8 cellular contexts compared by ENCODE assay signal in genomic region chr15:64461577-64462162, GRCh38. TPM values are rescaled to one million over a fixed set of nuclear protein-coding genes. Genes with fewer than 3 reads are reported as not detected.
DNase-seq lines count a peak whose midpoint lies in the region; ATAC-seq and TF ChIP-seq lines count a peak whose summit lies in the region.

No MANE protein-coding gene starts in this region.

- TF ChIP-seq CTCF in activated CD8-positive, alpha-beta T cell treated with anti-CD3 and anti-CD28 coated beads for 36 hours (IDR thresholded peaks at IDR 0.05), result no peak
- TF ChIP-seq CTCF in esophagus muscularis mucosa (IDR thresholded peaks at IDR 0.05), result no peak

- WGBS in esophagus muscularis mucosa, result 7% methylated on average over 7 of the region's 7 CpGs
- WGBS in thymus, result 30% methylated on average over 7 of the region's 7 CpGs

- ATAC-seq in activated CD8-positive, alpha-beta T cell treated with anti-CD3 and anti-CD28 coated beads for 36 hours, result peak; percentile 62
- peak; percentile 46 to 66 for ATAC-seq in naive thymus-derived CD8-positive, alpha-beta T cell

- H3K4me1 ChIP-seq in esophagus muscularis mucosa (peaks cover 48 to 81% (median 76%) of the 10 kb centered on the region in 4 donors), thymus (ENCODE audit: control insufficient read depth, insufficient read depth, low read length) (peaks cover 23% of the 10 kb centered on the region)

- no peak for TF ChIP-seq EP300 in esophagus muscularis mucosa (IDR thresholded peaks at IDR 0.05)

- H3K27me3 ChIP-seq in esophagus muscularis mucosa, result no peaks in the 10 kb centered on the region
- no peaks in the 10 kb centered on the region for H3K27me3 ChIP-seq in thymus (ENCODE audit: control insufficient read depth, insufficient read depth)

- POLR2A ChIA-PET in activated CD8-positive, alpha-beta T cell treated with anti-CD3 and anti-CD28 coated beads for 36 hours (lab: Charles Lee), result interaction anchor here (0.8 to 1.1 kb wide), 4 partner anchors 17 to 45 kb away, joined by 3 to 5 read pairs (median 3); no protein-coding TSS in a partner anchor
- POLR2A ChIA-PET in naive thymus-derived CD8-positive, alpha-beta T cell (lab: Charles Lee), result interaction anchor here (0.6 to 2.7 kb wide), 6 partner anchors 29 to 190 kb away, joined by 3 to 16 read pairs (median 4); no protein-coding TSS in a partner anchor

- H3K9me3 Mint-ChIP-seq in activated CD8-positive, alpha-beta T cell treated with anti-CD3 and anti-CD28 coated beads for 36 hours, result no peaks in the 10 kb centered on the region
- no peaks in the 10 kb centered on the region for H3K9me3 Mint-ChIP-seq in naive thymus-derived CD8-positive, alpha-beta T cell

- peak overlapping the region; percentile 84 for H3K4me3 Mint-ChIP-seq in activated CD8-positive, alpha-beta T cell treated with anti-CD3 and anti-CD28 coated beads for 36 hours
- H3K4me3 Mint-ChIP-seq in naive thymus-derived CD8-positive, alpha-beta T cell, result peak overlapping the region; percentile 81 to 97 (median 92)

- H3K36me3 ChIP-seq in esophagus muscularis mucosa (no peaks in the 10 kb centered on the region), thymus (ENCODE audit: control insufficient read depth, insufficient read depth) (no peaks in the 10 kb centered on the region)

- peaks cover 70% of the 10 kb centered on the region for H3K4me1 Mint-ChIP-seq in activated CD8-positive, alpha-beta T cell treated with anti-CD3 and anti-CD28 coated beads for 36 hours (ENCODE audit: low read depth)
- peaks cover 44 to 84% (median 81%) of the 10 kb centered on the region in 4 donors for H3K4me1 Mint-ChIP-seq in naive thymus-derived CD8-positive, alpha-beta T cell

- peak overlapping the region; percentile 80 for H3K4me3 ChIP-seq in Jurkat, Clone E6-1 (ENCODE audit: low read length)
- H3K4me3 ChIP-seq in esophagus muscularis mucosa (peak overlapping the region; percentile 84 to 99 (median 86)), thymus (ENCODE audit: low read length) (peak overlapping the region; percentile 98)

- peak overlapping the region; percentile 88 for H3K27ac Mint-ChIP-seq in activated CD8-positive, alpha-beta T cell treated with anti-CD3 and anti-CD28 coated beads for 36 hours
- H3K27ac Mint-ChIP-seq in naive thymus-derived CD8-positive, alpha-beta T cell, result peak overlapping the region; percentile 76 to 97 (median 94)

- DNase-seq in D341Med (ENCODE audit: low spot score) (peak; percentile 53), esophagus muscularis mucosa (ENCODE audit: extremely low spot score) (no peak), DMS153 treated with DMSO at 0.1 percent for 48 hours (lab: John Stamatoyannopoulos, UW; ENCODE audit: unreplicated experiment) (no peak), GDM1 (lab: John Stamatoyannopoulos, UW) (no peak)
- no peak for DNase-seq in Jurkat, Clone E6-1 (ENCODE audit: low read depth, low spot score)
- DNase-seq in activated CD8-positive, alpha-beta T cell treated with anti-CD3 and anti-CD28 coated beads for 36 hours, result peak; percentile 54
- peak in 1 of 10 donors; percentile 49 for DNase-seq in naive thymus-derived CD8-positive, alpha-beta T cell

- CTCF ChIA-PET in activated CD8-positive, alpha-beta T cell treated with anti-CD3 and anti-CD28 coated beads for 36 hours (lab: Charles Lee), result interaction anchor here (1.3 kb wide), 1 partner anchor 16 kb away, joined by 3 read pairs; no protein-coding TSS in a partner anchor

- H3K27me3 Mint-ChIP-seq in activated CD8-positive, alpha-beta T cell treated with anti-CD3 and anti-CD28 coated beads for 36 hours, result no peaks in the 10 kb centered on the region
- H3K27me3 Mint-ChIP-seq in naive thymus-derived CD8-positive, alpha-beta T cell, result no peaks in the 10 kb centered on the region

- intact Hi-C loops in activated CD8-positive, alpha-beta T cell treated with anti-CD3 and anti-CD28 coated beads for 36 hours (cut with micrococcal nuclease), result no loop called here
- intact Hi-C loops in esophagus muscularis mucosa (cut with DNase I), result loop anchor here (10.0 kb wide), 1 partner anchor 63 kb away; no protein-coding TSS in a partner anchor

- TF ChIP-seq POLR2A in esophagus muscularis mucosa (IDR thresholded peaks at IDR 0.05; ENCODE audit: low read depth), result no peak

- H3K9me3 ChIP-seq in esophagus muscularis mucosa (no peaks in the 10 kb centered on the region), thymus (ENCODE audit: control insufficient read depth) (no peaks in the 10 kb centered on the region)

- H3K36me3 Mint-ChIP-seq in activated CD8-positive, alpha-beta T cell treated with anti-CD3 and anti-CD28 coated beads for 36 hours (ENCODE audit: low read depth), result peaks cover 26% of the 10 kb centered on the region
- H3K36me3 Mint-ChIP-seq in naive thymus-derived CD8-positive, alpha-beta T cell, result peaks cover 0 to 8% (median 0%) of the 10 kb centered on the region in 3 donors

- H3K27ac ChIP-seq in esophagus muscularis mucosa (replicated peaks in 1 of 4) (peak overlapping the region; percentile 93 to 96 (median 96)), thymus (ENCODE audit: low read depth) (peak overlapping the region; percentile 87)

RNA-seq across cellular contexts. Expression of gene ZNF609, which starts 1.3 kb away (rescaled TPM):
- 11.9 TPM for polyA plus RNA-seq in Jurkat, Clone E6-1 (2012; ENCODE audit: insufficient read depth, insufficient read length)
- 10 to 100 TPM; 37.2 to 39.6 TPM for total RNA-seq in activated CD8-positive, alpha-beta T cell treated with anti-CD3 and anti-CD28 coated beads for 36 hours
- 10 to 100 TPM; 38.3 to 53.7 (median 45.3) TPM for total RNA-seq in esophagus muscularis mucosa
- total RNA-seq in naive thymus-derived CD8-positive, alpha-beta T cell, result 10 to 100 TPM; 66.1 to 68.2 TPM
- polyA plus RNA-seq in naive thymus-derived CD8-positive, alpha-beta T cell, result 10 to 100 TPM; 10.2 to 23.7 (median 13.5) TPM
- 7.5 TPM for polyA plus RNA-seq in thymus

Comparison
In these comparisons a context has a peak if more than half of its experiments do, and no peak if none do; other contexts are left out.
1. DNase-seq: peak in D341Med (single experiment) and activated CD8-positive, alpha-beta T cell treated with anti-CD3 and anti-CD28 coated beads for 36 hours (single experiment); none in Jurkat, Clone E6-1 (single experiment), esophagus muscularis mucosa (single experiment), DMS153 treated with DMSO at 0.1 percent for 48 hours (single experiment) and GDM1 (single experiment).
2. Peak in every context shown above with its lines, with median percentiles within 50 percentile points of each other: H3K4me3 ChIP-seq.